Comparison of ENCODE assay signal across 24 cellular contexts in the genomic region with DNA sequence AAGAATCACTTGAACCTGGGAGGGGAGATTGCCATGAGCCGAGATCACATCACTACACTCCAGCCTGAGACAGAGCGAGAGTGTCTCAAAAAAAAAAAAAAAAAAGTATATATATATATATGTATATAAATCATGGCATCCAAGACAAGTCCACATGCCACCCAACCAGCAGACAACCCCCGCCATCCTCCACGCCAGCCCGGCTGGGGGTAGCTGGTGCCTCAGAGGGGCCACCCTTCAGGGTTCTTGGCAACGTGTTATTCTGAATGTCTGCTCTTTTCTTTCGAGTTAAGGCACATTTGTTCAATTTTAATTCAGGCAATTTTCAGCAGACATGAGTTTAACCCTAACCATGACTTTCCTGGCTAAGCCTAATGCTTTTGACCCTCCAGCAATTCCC. TPM values are rescaled to one million over a fixed set of nuclear protein-coding genes. Genes with fewer than 3 reads are reported as not detected.
DNase-seq lines count a peak whose midpoint lies in the region; ATAC-seq, FAIRE-seq and TF ChIP-seq lines count a peak whose summit lies in the region.
"Had no signal": no experiment of that assay in that cellular context is flagged by ENCODE, and none has a peak within 500 bp of the region (broad histone marks: within the 10 kb centered on the region; RNA-seq: fewer than 3 reads in every experiment).

No MANE protein-coding gene starts in this region.

- H3K9me3 ChIP-seq in left ventricle myocardium inferior (replicated peaks) (no peaks in the 10 kb centered on the region), osteoblast (ENCODE audit: low read depth, low read length) (no peaks in the 10 kb centered on the region), tibial artery (no peaks in the 10 kb centered on the region), left lung (no peaks in the 10 kb centered on the region)

- peaks cover 38% of the 10 kb centered on the region for H3K4me1 ChIP-seq in left ventricle myocardium inferior
- peaks cover 10% of the 10 kb centered on the region for H3K4me1 ChIP-seq in osteoblast (ENCODE audit: insufficient read depth, low read length)
- peaks cover 0 to 22% (median 12%) of the 10 kb centered on the region in 4 donors for H3K4me1 ChIP-seq in tibial artery
- H3K4me1 ChIP-seq in left lung: no peaks in the 10 kb centered on the region

- no peak overlapping the region for H3K4me3 ChIP-seq in left ventricle myocardium inferior
- H3K4me3 ChIP-seq in dorsolateral prefrontal cortex: peak overlapping the region in 2 of 59 donors; percentile 16 to 31
- no peak overlapping the region for H3K4me3 ChIP-seq in osteoblast (ENCODE audit: insufficient read depth, low read length)
- no peak overlapping the region for H3K4me3 ChIP-seq in tibial artery
- no peak overlapping the region for H3K4me3 ChIP-seq in left lung
- H3K4me3 ChIP-seq: GM12878, GM23338, K562 had no signal

- peaks cover 25% of the 10 kb centered on the region for H4K20me1 ChIP-seq in osteoblast (ENCODE audit: insufficient read depth, low read length)

- intact Hi-C loops in left ventricle myocardium inferior (cut with micrococcal nuclease) (no loop called here), cardiac septum (cut with DNase I) (no loop called here), dorsolateral prefrontal cortex (cut with DNase I) (no loop called here), tibial artery (cut with DNase I; ENCODE audit: low total_unique reads) (no loop called here), left lung (cut with DNase I) (no loop called here)

- H3K79me2 ChIP-seq in osteoblast (ENCODE audit: insufficient read depth, low read length): peaks cover 31% of the 10 kb centered on the region

- no peak overlapping the region for H2AFZ ChIP-seq in osteoblast (ENCODE audit: low read length)
- H2AFZ ChIP-seq: GM23338 had no signal

- H3K36me3 ChIP-seq in left ventricle myocardium inferior: no peaks in the 10 kb centered on the region
- peaks cover 2% of the 10 kb centered on the region for H3K36me3 ChIP-seq in osteoblast (ENCODE audit: insufficient read depth, low read length)
- peaks cover 0 to 15% (median 0%) of the 10 kb centered on the region in 3 donors for H3K36me3 ChIP-seq in tibial artery
- peaks cover 0 to 42% of the 10 kb centered on the region in 2 donors for H3K36me3 ChIP-seq in left lung

- H3K4me2 ChIP-seq in osteoblast (ENCODE audit: insufficient read depth, low read length): no peak overlapping the region
- H3K4me2 ChIP-seq: GM23338 had no signal

- in situ Hi-C loops in KBM-7 (cut with MboI; ENCODE audit: low pct_unique_long_range_greater_than_20kb, low sequenced_read_pairs): no loop called here

- FAIRE-seq in frontal cortex (lab: Jason Lieb, UNC): no peak
- FAIRE-seq: GM12878, K562 had no signal

- H3K27ac ChIP-seq in left ventricle myocardium inferior (replicated peaks) (peak overlapping the region; percentile 65), dorsolateral prefrontal cortex (peak overlapping the region in 55 of 59 donors; percentile 27 to 89 (median 78)), osteoblast (ENCODE audit: low read depth, low read length) (peak overlapping the region; percentile 17), tibial artery (peak overlapping the region in 1 of 2 donors; percentile 10), left lung (no peak overlapping the region)

- no peak for DNase-seq in left ventricle myocardium inferior
- DNase-seq in cardiac septum (ENCODE audit: low spot score): no peak
- DNase-seq in dorsolateral prefrontal cortex: no peak
- DNase-seq in osteoblast (ENCODE audit: insufficient read length, low spot score, missing footprints): no peak
- DNase-seq in frontal cortex (ENCODE audit: low spot score in 2 of 2): no peak
- DNase-seq in tibial artery: no peak
- DNase-seq in KBM-7: no peak
- DNase-seq in left lung: no peak
- DNase-seq: Calu3; CD8-positive, alpha-beta T cell; DMS53; EL; MV-4-11; NCI-H1417; NCI-H187; NCI-H2107; NCI-H510A treated with DMSO at 0.1 percent for 48 hours; NCI-H82; SHP77 treated with DMSO at 0.1 percent for 48 hours had no signal

- no peak for TF ChIP-seq CTCF in left ventricle myocardium inferior (IDR thresholded peaks at IDR 0.05; ENCODE audit: borderline replicate concordance)
- no peak for TF ChIP-seq CTCF in dorsolateral prefrontal cortex (IDR thresholded peaks at IDR 0.05 in 54 of 56, conservative IDR thresholded peaks at IDR 0.05 in 2 of 56; ENCODE audit: low read depth in 1 of 56, partially characterized antibody in 56 of 56)
- TF ChIP-seq CTCF in osteoblast (IDR thresholded peaks at IDR 0.05; ENCODE audit: extremely low read depth, low read depth, low read length): no peak
- TF ChIP-seq CTCF in tibial artery (IDR thresholded peaks at IDR 0.05): no peak
- no peak for TF ChIP-seq CTCF in left lung (IDR thresholded peaks at IDR 0.05)

- H3K27me3 ChIP-seq in left ventricle myocardium inferior (ENCODE audit: low read depth) (no peaks in the 10 kb centered on the region), dorsolateral prefrontal cortex (no peaks in the 10 kb centered on the region), osteoblast (ENCODE audit: insufficient read depth, low read length) (no peaks in the 10 kb centered on the region), tibial artery (no peaks in the 10 kb centered on the region), left lung (no peaks in the 10 kb centered on the region)

- no peak for ATAC-seq in left lung
- ATAC-seq: CD8-positive, alpha-beta T cell had no signal

RNA-seq across cellular contexts. Expression of a gene that starts 9.7 kb away (rescaled TPM):
- 7.2 TPM for total RNA-seq in left ventricle myocardium inferior
- 5.0 TPM for total RNA-seq in cardiac septum
- 10 to 100 TPM; 14.3 to 63.6 (median 37.6) TPM for total RNA-seq in dorsolateral prefrontal cortex
- total RNA-seq in osteoblast: 1.8 and 2.7 TPM in 2 replicates
- 16.3 TPM for total RNA-seq in frontal cortex
- 1 to 10 TPM; 2.6 to 3.5 TPM for total RNA-seq in left lung
- total RNA-seq: A172, RPMI7951 had no signal

RNA-seq across cellular contexts. Expression of a gene that starts 24.6 kb away (rescaled TPM):
- 104 TPM for total RNA-seq in left ventricle myocardium inferior
- 90.7 TPM for total RNA-seq in cardiac septum
- total RNA-seq in dorsolateral prefrontal cortex: 100 to 1,000 TPM in 102 of 120 experiments, 10 to 100 TPM in 18; 79.2 to 139 (median 114) TPM
- total RNA-seq in osteoblast: 67.2 and 73.1 TPM in 2 replicates
- 34.2 TPM for total RNA-seq in frontal cortex
- total RNA-seq in left lung: 100 to 1,000 TPM; 120 to 141 TPM

RNA-seq across cellular contexts. Expression of a gene that starts 38.1 kb away (rescaled TPM):
- total RNA-seq in left ventricle myocardium inferior (19.4 TPM), cardiac septum (13.7 TPM), dorsolateral prefrontal cortex (10 to 100 TPM; 12.3 to 33.0 (median 20.2) TPM), osteoblast (18.6 and 19.9 TPM in 2 replicates), frontal cortex (9.0 TPM), left lung (10 to 100 TPM; 27.1 to 37.8 TPM)

RNA-seq across cellular contexts. Expression of a gene that starts 49.8 kb away (rescaled TPM):
- total RNA-seq in left ventricle myocardium inferior: 3.6 TPM
- 1.7 TPM for total RNA-seq in cardiac septum
- total RNA-seq in dorsolateral prefrontal cortex: 10 to 100 TPM in 115 of 120 experiments, 1 to 10 TPM in 5; 8.1 to 32.9 (median 19.4) TPM
- total RNA-seq in osteoblast: 2.1 and 2.5 TPM in 2 replicates
- total RNA-seq in frontal cortex: 2.9 TPM
- total RNA-seq in left lung: 10 to 100 TPM in 1 of 2 donors, 1 to 10 TPM in 1; 7.7 to 12.2 TPM
- total RNA-seq: A172 had no signal

Comparison
In these comparisons a context has a peak if more than half of its experiments do, and no peak if none do; other contexts are left out.
1. H3K27ac ChIP-seq: peak in left ventricle myocardium inferior (single experiment), dorsolateral prefrontal cortex (55 of 59) and osteoblast (single experiment); none in left lung (0 of 2).